Comparison of ENCODE assay signal across 29 cellular contexts in the genomic region with DNA sequence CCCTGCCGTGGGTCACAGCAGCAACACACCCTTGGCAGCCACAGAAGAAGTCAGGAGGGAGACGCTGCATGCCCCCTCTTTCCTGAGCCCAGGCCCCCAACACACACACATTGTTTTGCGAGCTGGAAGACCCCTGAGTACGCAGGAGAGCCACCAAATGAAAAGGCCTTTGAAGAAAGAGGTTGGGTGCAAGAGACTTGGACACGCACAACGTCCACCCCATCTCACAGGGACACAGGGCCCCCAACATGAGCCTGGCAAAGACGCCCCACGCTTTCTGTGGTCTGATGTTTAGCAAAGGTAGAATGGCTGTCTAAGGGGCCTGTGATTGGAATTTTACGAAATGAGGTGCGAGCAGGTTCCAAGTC.
"Had no signal": no experiment of that assay in that cellular context is flagged by ENCODE, and none has a peak within 500 bp of the region (broad histone marks: within the 10 kb centered on the region; RNA-seq: fewer than 3 reads in every experiment).

No MANE protein-coding gene starts in this region.

- H3K27me3 ChIP-seq: ovary, right lobe of liver, testis, transverse colon, upper lobe of right lung, uterus had no signal

- H3K36me3 Mint-ChIP-seq: naive thymus-derived CD4-positive, alpha-beta T cell; natural killer cell; stimulated activated memory B cell treated with anti-CD40 and anti-IgM and Interleukin-4, amounts not matched to agents 10 μg/mL and 1 μg/mL and 100 μg/mL, for 72 hours; type B pancreatic cell had no signal

- H3K79me2 ChIP-seq: parathyroid adenoma had no signal

- DNase-seq: naive thymus-derived CD4-positive, alpha-beta T cell; natural killer cell; occipital lobe; ovary; psoas muscle; right cardiac atrium; right lobe of liver; spleen; stimulated activated CD4-positive, alpha-beta T cell treated with anti-CD3 and anti-CD28 coated beads, Interleukin-12 subunit alpha, Interleukin-12 subunit beta, amount 100 ng/mL, for 4 hours; stimulated activated CD4-positive, alpha-beta T cell treated with anti-CD3 and anti-CD28 coated beads, Interleukin-1b, Interleukin-23, amount 100 ng/mL, for 48 hours; stimulated activated CD4-positive, alpha-beta T cell treated with anti-CD3 and anti-CD28 coated beads, Interleukin-4, amount 100 ng/mL, for 1 hour; stimulated activated CD4-positive, alpha-beta T cell treated with anti-CD3 and anti-CD28 coated beads, Interleukin-4, amount 100 ng/mL, for 4 hours; stimulated activated CD8-positive, alpha-beta memory T cell treated with anti-CD3 and anti-CD28 coated beads, Interleukin-4, amount 100 ng/mL, for 48 hours; stimulated activated naive CD4-positive, alpha-beta T cell; stimulated activated naive CD8-positive, alpha-beta T cell treated with anti-CD3 and anti-CD28 coated beads, Interleukin-15, amount 100 ng/mL, for 72 hours; stimulated activated naive CD8-positive, alpha-beta T cell treated with anti-CD3 and anti-CD28 coated beads, Interleukin-15, Interleukin-2, amounts not matched to agents 100 U/mL and 50 U/mL, for 24 hours; substantia nigra; testis; tibial artery; transverse colon; upper lobe of right lung; uterus had no signal

- H3K9me3 ChIP-seq: ovary, psoas muscle, right lobe of liver, spleen, suprapubic skin, testis, tibial artery, transverse colon, upper lobe of right lung, uterus had no signal

- H2AFZ ChIP-seq: parathyroid adenoma had no signal

- H3K9me3 Mint-ChIP-seq: natural killer cell; nephron; stimulated activated naive CD8-positive, alpha-beta T cell treated with anti-CD3 and anti-CD28 coated beads, Interleukin-15, amount 100 ng/mL, for 72 hours; type B pancreatic cell had no signal

- H3K4me1 Mint-ChIP-seq: stimulated activated memory B cell treated with anti-CD40 and anti-IgM and Interleukin-4, amounts not matched to agents 10 μg/mL and 1 μg/mL and 100 μg/mL, for 72 hours had no signal

- H3K4me2 ChIP-seq: smooth muscle cell had no signal

- H3K9ac ChIP-seq: parathyroid adenoma had no signal

- H3K4me1 ChIP-seq: parathyroid adenoma, psoas muscle, right lobe of liver, spleen, suprapubic skin, testis, tibial artery, upper lobe of right lung, uterus had no signal

- H3K36me3 ChIP-seq: ovary, right lobe of liver, spleen, suprapubic skin, tibial artery, transverse colon, upper lobe of right lung, uterus had no signal

- H3K27ac ChIP-seq: ovary, parathyroid adenoma, psoas muscle, right lobe of liver, skin epidermis, spleen, suprapubic skin, testis, tibial artery, transverse colon, upper lobe of right lung, uterus had no signal

- ATAC-seq: naive thymus-derived CD4-positive, alpha-beta T cell; natural killer cell; psoas muscle; right cardiac atrium; right lobe of liver; stimulated activated memory B cell treated with anti-CD40 and anti-IgM and Interleukin-4, amounts not matched to agents 10 μg/mL and 1 μg/mL and 100 μg/mL, for 72 hours; stimulated activated naive CD8-positive, alpha-beta T cell treated with anti-CD3 and anti-CD28 coated beads, Interleukin-15, amount 100 ng/mL, for 72 hours; stimulated activated naive CD8-positive, alpha-beta T cell treated with anti-CD3 and anti-CD28 coated beads, Interleukin-15, Interleukin-2, amounts not matched to agents 100 U/mL and 50 U/mL, for 24 hours; upper lobe of right lung had no signal

- H3K4me3 Mint-ChIP-seq: naive thymus-derived CD4-positive, alpha-beta T cell; natural killer cell; nephron; stimulated activated memory B cell treated with anti-CD40 and anti-IgM and Interleukin-4, amounts not matched to agents 10 μg/mL and 1 μg/mL and 100 μg/mL, for 72 hours; stimulated activated naive CD8-positive, alpha-beta T cell treated with anti-CD3 and anti-CD28 coated beads, Interleukin-15, amount 100 ng/mL, for 72 hours; type B pancreatic cell had no signal

- H3K27ac Mint-ChIP-seq: naive thymus-derived CD4-positive, alpha-beta T cell; natural killer cell; stimulated activated memory B cell treated with anti-CD40 and anti-IgM and Interleukin-4, amounts not matched to agents 10 μg/mL and 1 μg/mL and 100 μg/mL, for 72 hours; stimulated activated naive CD8-positive, alpha-beta T cell treated with anti-CD3 and anti-CD28 coated beads, Interleukin-15, amount 100 ng/mL, for 72 hours; type B pancreatic cell had no signal

- H3K4me3 ChIP-seq: ovary, psoas muscle, right lobe of liver, skin epidermis, smooth muscle cell, spleen, suprapubic skin, testis, tibial artery, transverse colon, upper lobe of right lung, uterus had no signal
